ENCODE assay signal across 17 cellular contexts in the genomic region with DNA sequence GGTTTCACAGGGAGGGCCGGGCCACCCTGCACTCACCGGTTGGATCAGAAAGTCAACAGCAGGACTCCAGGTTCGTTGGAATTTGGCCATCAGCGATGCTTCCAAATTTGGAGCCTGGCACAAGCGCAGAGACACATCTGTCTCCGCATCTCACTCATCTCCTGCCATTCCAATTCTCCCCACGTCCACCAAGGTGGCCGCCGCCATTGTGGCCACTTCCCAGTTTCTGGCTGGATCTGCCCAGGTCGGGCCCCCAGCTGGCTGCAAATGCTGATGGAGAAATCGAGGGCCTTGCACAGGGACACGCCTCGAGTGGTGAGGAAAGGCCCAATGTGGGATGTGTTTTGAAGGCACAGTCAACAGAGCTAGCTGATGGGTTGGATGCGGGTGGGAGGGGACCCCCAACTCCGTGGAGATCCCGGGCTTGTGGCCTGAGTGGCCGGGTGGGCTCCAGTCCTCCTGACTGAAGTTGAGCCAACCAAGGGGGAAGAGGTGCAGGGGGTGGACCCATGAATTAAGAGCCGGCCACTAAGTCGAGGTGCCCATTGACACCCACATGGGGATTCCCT.
"Had no signal": no experiment of that assay in that cellular context is flagged by ENCODE, and none has a peak within 500 bp of the region (broad histone marks: within the 10 kb centered on the region; RNA-seq: fewer than 3 reads in every experiment).

No MANE protein-coding gene starts in this region.

- H3K27ac Mint-ChIP-seq: immature natural killer cell; naive thymus-derived CD8-positive, alpha-beta T cell; progenitor cell of endocrine pancreas; stimulated activated naive B cell treated with anti-CD40 and anti-IgM and Interleukin-4, amounts not matched to agents 10 μg/mL and 1 μg/mL and 100 μg/mL, for 72 hours; stimulated activated naive CD8-positive, alpha-beta T cell treated with anti-CD3 and anti-CD28 coated beads, Interleukin-15, amount 100 ng/mL, for 72 hours had no signal

- H3K4me1 ChIP-seq: esophagus muscularis mucosa, gastrocnemius medialis, pancreas, transverse colon had no signal

- H3K27me3 ChIP-seq: pancreas, testis had no signal

- H3K4me1 Mint-ChIP-seq: immature natural killer cell had no signal

- H3K36me3 Mint-ChIP-seq: immature natural killer cell; naive thymus-derived CD8-positive, alpha-beta T cell; stimulated activated naive B cell treated with anti-CD40 and anti-IgM and Interleukin-4, amounts not matched to agents 10 μg/mL and 1 μg/mL and 100 μg/mL, for 72 hours had no signal

- H3K9me3 Mint-ChIP-seq: effector memory CD8-positive, alpha-beta T cell; immature natural killer cell; stimulated activated naive CD8-positive, alpha-beta T cell treated with anti-CD3 and anti-CD28 coated beads, Interleukin-15, amount 100 ng/mL, for 72 hours had no signal

- H3K36me3 ChIP-seq: esophagus muscularis mucosa, gastrocnemius medialis, pancreas, transverse colon had no signal

- H3K4me3 Mint-ChIP-seq: effector memory CD8-positive, alpha-beta T cell; immature natural killer cell; naive thymus-derived CD8-positive, alpha-beta T cell; stimulated activated naive B cell treated with anti-CD40 and anti-IgM and Interleukin-4, amounts not matched to agents 10 μg/mL and 1 μg/mL and 100 μg/mL, for 72 hours; stimulated activated naive CD8-positive, alpha-beta T cell treated with anti-CD3 and anti-CD28 coated beads, Interleukin-15, amount 100 ng/mL, for 72 hours had no signal

- H3K4me3 ChIP-seq: esophagus muscularis mucosa, gastrocnemius medialis, mucosa of descending colon, pancreas, testis, transverse colon had no signal

- ATAC-seq: effector memory CD8-positive, alpha-beta T cell; gastrocnemius medialis; left colon; mucosa of descending colon; naive thymus-derived CD8-positive, alpha-beta T cell; pancreas; stimulated activated naive B cell treated with anti-CD40 and anti-IgM and Interleukin-4, amounts not matched to agents 10 μg/mL and 1 μg/mL and 100 μg/mL, for 72 hours; stimulated activated naive CD8-positive, alpha-beta T cell treated with anti-CD3 and anti-CD28 coated beads, Interleukin-15, amount 100 ng/mL, for 72 hours had no signal

- H3K27ac ChIP-seq: epithelial cell of prostate, esophagus muscularis mucosa, gastrocnemius medialis, pancreas, testis, transverse colon had no signal

- H3K9me3 ChIP-seq: esophagus muscularis mucosa, gastrocnemius medialis, mucosa of descending colon, pancreas, testis, transverse colon had no signal

- DNase-seq: central memory CD4-positive, alpha-beta T cell; effector memory CD8-positive, alpha-beta T cell; gastrocnemius medialis; immature natural killer cell; left colon; stimulated activated CD4-positive, alpha-beta T cell treated with anti-CD3 and anti-CD28 coated beads, Interleukin-2, amount 100 ng/mL, for 24 hours; stimulated activated CD4-positive, alpha-beta T cell treated with anti-CD3 and anti-CD28 coated beads, Interleukin-4, amount 100 ng/mL, for 4 hours; stimulated activated naive B cell treated with anti-CD40 and anti-IgM and Interleukin-4, amounts not matched to agents 10 μg/mL and 1 μg/mL and 100 μg/mL, for 72 hours; stimulated activated naive CD8-positive, alpha-beta T cell treated with anti-CD3 and anti-CD28 coated beads, Interleukin-15, amount 100 ng/mL, for 72 hours; transverse colon had no signal
